Comparison of ENCODE assay signal across 8 cellular contexts in the genomic region with DNA sequence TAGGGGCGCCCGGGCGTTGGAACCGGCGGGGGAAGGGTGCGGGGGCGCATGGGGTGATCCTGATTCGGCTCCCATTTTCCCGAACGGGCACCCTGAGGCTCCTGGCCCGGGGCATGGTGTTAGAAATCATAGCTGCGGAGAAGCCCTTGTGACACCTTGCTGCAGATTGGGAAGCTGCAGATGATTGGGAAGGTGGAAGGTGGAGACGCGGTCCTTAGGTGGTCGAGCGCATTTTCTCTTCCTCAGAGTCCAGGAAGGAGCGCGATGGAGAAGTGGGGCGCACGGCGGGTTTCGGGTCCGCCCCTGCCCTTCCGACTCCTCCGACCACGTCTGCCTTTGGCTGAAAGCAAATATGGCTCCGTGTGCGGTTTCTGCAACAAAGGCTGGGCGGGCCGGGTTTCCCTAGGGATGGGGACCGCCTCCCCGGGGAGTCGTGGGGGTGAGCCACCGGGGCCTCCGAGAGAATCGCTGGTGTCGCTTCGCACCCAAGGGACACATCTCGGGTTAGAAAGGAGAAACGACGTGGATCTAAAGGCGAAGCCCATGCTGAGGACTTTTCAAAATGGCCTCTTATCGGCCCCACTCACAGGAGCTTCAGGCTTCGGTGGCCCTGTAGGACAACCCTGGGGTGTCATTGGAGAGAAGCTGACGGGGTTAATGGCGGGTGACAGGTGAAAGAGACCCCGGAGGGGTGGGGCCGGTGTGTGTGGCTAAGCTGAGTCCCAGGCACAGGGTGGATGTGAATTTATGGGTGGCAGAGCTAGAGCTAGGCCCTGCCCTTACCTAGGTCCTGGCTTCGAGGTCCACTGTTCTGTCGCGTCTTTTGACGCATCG. TPM values are rescaled to one million over a fixed set of nuclear protein-coding genes. Genes with fewer than 3 reads are reported as not detected.
A peak's percentile ranks its signal among the peaks of the same experiment; 100 is the strongest.
DNase-seq lines count a peak whose midpoint lies in the region; ATAC-seq and TF ChIP-seq lines count a peak whose summit lies in the region.

No MANE protein-coding gene starts in this region.

- CTCF ChIA-PET in Caco-2 (lab: Charles Lee): interaction anchor here (0.5 to 2.7 kb wide), 13 partner anchors 9 to 140 kb away, joined by 3 to 13 read pairs (median 4); a partner anchor contains a TSS

- peak; percentile 53 to 58 for DNase-seq in Caco-2
- no peak for DNase-seq in MM.1S
- peak; percentile 80 for DNase-seq in lower lobe of right lung
- peak; percentile 36 to 82 for DNase-seq in stimulated activated effector memory CD8-positive, alpha-beta T cell treated with anti-CD3 and anti-CD28 coated beads, Interleukin-12 subunit alpha, Interleukin-12 subunit beta, amount 100 ng/mL, for 72 hours (ENCODE audit: low spot score in 2 of 2)

- no peaks in the 10 kb centered on the region for H3K9me3 ChIP-seq in Caco-2
- no peaks in the 10 kb centered on the region for H3K9me3 ChIP-seq in MM.1S (replicated peaks; ENCODE audit: insufficient read depth, low read length)
- H3K9me3 ChIP-seq in lower lobe of right lung: no peaks in the 10 kb centered on the region

- POLR2A ChIA-PET in Caco-2 (lab: Charles Lee): interaction anchor here (0.5 to 3.1 kb wide), 27 partner anchors 9 to 609 kb away, joined by 3 to 36 read pairs (median 5); a partner anchor contains a TSS

- H3K4me3 ChIP-seq in Caco-2 (ENCODE audit: low read depth, low read length): peak overlapping the region; percentile 92
- peak overlapping the region; percentile 83 for H3K4me3 ChIP-seq in MM.1S (ENCODE audit: low read length)
- peak overlapping the region; percentile 98 for H3K4me3 ChIP-seq in lower lobe of right lung

- H3K4me1 ChIP-seq in Caco-2 (peaks cover 43% of the 10 kb centered on the region), MM.1S (ENCODE audit: low read length) (peaks cover 29% of the 10 kb centered on the region), lower lobe of right lung (peaks cover 81% of the 10 kb centered on the region)

- peak; percentile 23 for ATAC-seq in GM21576 (IDR thresholded peaks at IDR 0.05; ENCODE audit: unreplicated experiment)
- ATAC-seq in lower lobe of right lung: peak; percentile 1
- ATAC-seq in stimulated activated effector memory CD8-positive, alpha-beta T cell treated with anti-CD3 and anti-CD28 coated beads, Interleukin-12 subunit alpha, Interleukin-12 subunit beta, amount 100 ng/mL, for 72 hours: peak; percentile 17
- ATAC-seq in GM18858 (IDR thresholded peaks at IDR 0.05; ENCODE audit: unreplicated experiment): no peak

- H3K4me2 ChIP-seq in MM.1S (ENCODE audit: low read depth, low read length): peak overlapping the region; percentile 66; the same call in 1 of the 2 replicates

- H3K27me3 Mint-ChIP-seq in Caco-2 (ENCODE audit: insufficient read depth, unreplicated experiment): no peaks in the 10 kb centered on the region

- H3F3A ChIP-seq in MM.1S (ENCODE audit: insufficient read depth, low read length): no peaks in the 10 kb centered on the region

- no peak for TF ChIP-seq CTCF in Caco-2 (IDR thresholded peaks at IDR 0.05; ENCODE audit: insufficient read depth in 1 of 2, low read depth in 1 of 2, low read length in 1 of 2, severe bottlenecking in 1 of 2, unreplicated experiment in 1 of 2)
- no peak for TF ChIP-seq CTCF in MM.1S (IDR thresholded peaks at IDR 0.05; ENCODE audit: low read length)
- TF ChIP-seq CTCF in VCaP (conservative IDR thresholded peaks at IDR 0.05): no peak
- TF ChIP-seq CTCF in lower lobe of right lung (IDR thresholded peaks at IDR 0.05): no peak

- TSS peak; percentile 64 for BruUV-seq in Caco-2 (replicated peaks; lab: Mats Ljungman, UMichigan)

- H3K9me3 Mint-ChIP-seq in Caco-2 (ENCODE audit: unreplicated experiment): no peaks in the 10 kb centered on the region
- H3K9me3 Mint-ChIP-seq in stimulated activated effector memory CD8-positive, alpha-beta T cell treated with anti-CD3 and anti-CD28 coated beads, Interleukin-12 subunit alpha, Interleukin-12 subunit beta, amount 100 ng/mL, for 72 hours: no peaks in the 10 kb centered on the region

- peaks cover 10% of the 10 kb centered on the region for H3K36me3 ChIP-seq in Caco-2 (ENCODE audit: control insufficient read depth, insufficient read depth, low read length)
- no peaks in the 10 kb centered on the region; the same call in 1 of the 2 replicates for H3K36me3 ChIP-seq in MM.1S (replicated peaks; ENCODE audit: insufficient read depth, low read length)
- H3K36me3 ChIP-seq in lower lobe of right lung: peaks cover 29% of the 10 kb centered on the region

- no peaks in the 10 kb centered on the region for H4K20me1 ChIP-seq in MM.1S (ENCODE audit: insufficient read depth, low read length)

- peak overlapping the region; percentile 81 for H3K4me3 Mint-ChIP-seq in Caco-2 (ENCODE audit: unreplicated experiment)
- peak overlapping the region; percentile 83 for H3K4me3 Mint-ChIP-seq in stimulated activated effector memory CD8-positive, alpha-beta T cell treated with anti-CD3 and anti-CD28 coated beads, Interleukin-12 subunit alpha, Interleukin-12 subunit beta, amount 100 ng/mL, for 72 hours

- peaks cover 18% of the 10 kb centered on the region for H3K79me2 ChIP-seq in MM.1S (ENCODE audit: low read length)

- H3K27ac ChIP-seq in MM.1S (ENCODE audit: low read length): peak overlapping the region; percentile 66; the same call in 1 of the 2 replicates
- peak overlapping the region; percentile 95 for H3K27ac ChIP-seq in VCaP
- H3K27ac ChIP-seq in cingulate gyrus (ENCODE audit: low read depth, low read length): peak overlapping the region; percentile 90
- H3K27ac ChIP-seq in lower lobe of right lung: peak overlapping the region; percentile 97

- peaks cover 72% of the 10 kb centered on the region for H3K36me3 Mint-ChIP-seq in Caco-2 (ENCODE audit: insufficient read depth, unreplicated experiment)
- peaks cover 47% of the 10 kb centered on the region for H3K36me3 Mint-ChIP-seq in stimulated activated effector memory CD8-positive, alpha-beta T cell treated with anti-CD3 and anti-CD28 coated beads, Interleukin-12 subunit alpha, Interleukin-12 subunit beta, amount 100 ng/mL, for 72 hours

- H3K27ac Mint-ChIP-seq in Caco-2 (ENCODE audit: unreplicated experiment): peak overlapping the region; percentile 93
- peak overlapping the region; percentile 93 for H3K27ac Mint-ChIP-seq in stimulated activated effector memory CD8-positive, alpha-beta T cell treated with anti-CD3 and anti-CD28 coated beads, Interleukin-12 subunit alpha, Interleukin-12 subunit beta, amount 100 ng/mL, for 72 hours

- H3K27me3 ChIP-seq in Caco-2 (replicated peaks; ENCODE audit: control insufficient read depth, insufficient read depth, low read length) (no peaks in the 10 kb centered on the region), MM.1S (replicated peaks; ENCODE audit: insufficient read depth, low read length) (no peaks in the 10 kb centered on the region), lower lobe of right lung (ENCODE audit: low read depth) (no peaks in the 10 kb centered on the region)

- H2AFZ ChIP-seq in MM.1S (ENCODE audit: low read length): peak overlapping the region; percentile 56

- H3K9ac ChIP-seq in MM.1S (ENCODE audit: low read length): peak overlapping the region; percentile 59; the same call in 1 of the 2 replicates

- no peaks in the 10 kb centered on the region for H3K9me2 ChIP-seq in MM.1S (replicated peaks; ENCODE audit: insufficient read depth, low read length)

- H3K4me1 Mint-ChIP-seq in Caco-2 (ENCODE audit: low read depth, unreplicated experiment): peaks cover 45% of the 10 kb centered on the region
- peaks cover 65% of the 10 kb centered on the region for H3K4me1 Mint-ChIP-seq in stimulated activated effector memory CD8-positive, alpha-beta T cell treated with anti-CD3 and anti-CD28 coated beads, Interleukin-12 subunit alpha, Interleukin-12 subunit beta, amount 100 ng/mL, for 72 hours

- intact Hi-C loops in Caco-2 (cut with micrococcal nuclease; ENCODE audit: unreplicated experiment): loop anchor here (1.0 to 5.0 kb wide), 2 partner anchors 86 to 151 kb away; a partner anchor contains a TSS
- intact Hi-C loops in lower lobe of right lung (cut with DNase I): no loop called here

RNA-seq across cellular contexts. Expression of a gene that starts 0.7 kb away (rescaled TPM):
- total RNA-seq in Caco-2 (2022): 1,282 and 1,565 TPM in 2 replicates
- total RNA-seq in lower lobe of right lung: 4,616 TPM

RNA-seq across cellular contexts. Expression of a gene that starts 18.0 kb away (rescaled TPM):
- total RNA-seq in Caco-2 (2022): 4.7 and 6.7 TPM in 2 replicates
- total RNA-seq in lower lobe of right lung: 14.1 TPM

RNA-seq across cellular contexts. Expression of a gene that starts 50.8 kb away (rescaled TPM):
- 8.3 and 10.6 TPM in 2 replicates for total RNA-seq in Caco-2 (2022)
- 11.4 TPM for total RNA-seq in lower lobe of right lung
